Comparison of ENCODE assay signal across 8 cellular contexts in genomic region chr12:55720894-55721444, GRCh38.
A peak's percentile ranks its signal among the peaks of the same experiment; 100 is the strongest.
DNase-seq lines count a peak whose midpoint lies in the region; ATAC-seq and TF ChIP-seq lines count a peak whose summit lies in the region.

No MANE protein-coding gene starts in this region.

- peaks cover 49% of the 10 kb centered on the region for H3K4me1 Mint-ChIP-seq in activated naive CD4-positive, alpha-beta T cell treated with anti-CD3 and anti-CD28 coated beads, Interleukin-2, amount 10 ng/mL, durations not matched to agents 7 days and 5 days

- DNase-seq in DMS 273 (lab: John Stamatoyannopoulos, UW; ENCODE audit: unreplicated experiment), result peak; percentile 96
- DNase-seq in amygdala (lab: John Stamatoyannopoulos, UW), result peak in 47 of 56 donors; percentile 16 to 84 (median 56)
- DNase-seq in hepatic stellate cell (ENCODE audit: low spot score), result peak; percentile 84
- no peak for DNase-seq in activated CD4-positive, CD25-positive, alpha-beta regulatory T cell (lab: John Stamatoyannopoulos, UW)
- no peak for DNase-seq in activated naive CD4-positive, alpha-beta T cell treated with anti-CD3 and anti-CD28 coated beads, Interleukin-2, amount 10 ng/mL, durations not matched to agents 7 days and 5 days

- H3K27ac ChIP-seq in skin epidermis, result peak overlapping the region in 17 of 21 experiments; percentile 2 to 91 (median 37)

- H3K36me3 Mint-ChIP-seq in activated naive CD4-positive, alpha-beta T cell treated with anti-CD3 and anti-CD28 coated beads, Interleukin-2, amount 10 ng/mL, durations not matched to agents 7 days and 5 days, result peaks cover 25% of the 10 kb centered on the region

- peak overlapping the region in 1 of 7 experiments; percentile 1 for H3K4me3 ChIP-seq in skin epidermis

- no peak overlapping the region for H3K4me3 Mint-ChIP-seq in activated naive CD4-positive, alpha-beta T cell treated with anti-CD3 and anti-CD28 coated beads, Interleukin-2, amount 10 ng/mL, durations not matched to agents 7 days and 5 days

- CTCF ChIA-PET in activated naive CD4-positive, alpha-beta T cell treated with anti-CD3 and anti-CD28 coated beads, Interleukin-2, amount 10 ng/mL, durations not matched to agents 7 days and 5 days (lab: Charles Lee), result interaction anchor here (0.5 to 11.3 kb wide), 5 partner anchors 15 to 1864 kb away, joined by 3 to 166 read pairs (median 3); a partner anchor contains a TSS

- no peak overlapping the region for H3K27ac Mint-ChIP-seq in activated naive CD4-positive, alpha-beta T cell treated with anti-CD3 and anti-CD28 coated beads, Interleukin-2, amount 10 ng/mL, durations not matched to agents 7 days and 5 days

- no peaks in the 10 kb centered on the region for H3K9me3 Mint-ChIP-seq in activated naive CD4-positive, alpha-beta T cell treated with anti-CD3 and anti-CD28 coated beads, Interleukin-2, amount 10 ng/mL, durations not matched to agents 7 days and 5 days

- H3K27me3 Mint-ChIP-seq in activated naive CD4-positive, alpha-beta T cell treated with anti-CD3 and anti-CD28 coated beads, Interleukin-2, amount 10 ng/mL, durations not matched to agents 7 days and 5 days, result peaks cover 1% of the 10 kb centered on the region

- TF ChIP-seq CTCF in LNCAP (IDR thresholded peaks at IDR 0.05), result peak; percentile 52

- ATAC-seq in HG03097 (IDR thresholded peaks at IDR 0.05; ENCODE audit: low FRiP score, unreplicated experiment), result no peak

Comparison
In these comparisons a context has a peak if more than half of its experiments do, and no peak if none do; other contexts are left out.
1. DNase-seq: peak in DMS 273 (single experiment), amygdala (47 of 56) and hepatic stellate cell (single experiment); none in activated CD4-positive, CD25-positive, alpha-beta regulatory T cell (0 of 4) and activated naive CD4-positive, alpha-beta T cell treated with anti-CD3 and anti-CD28 coated beads, Interleukin-2, amount 10 ng/mL, durations not matched to agents 7 days and 5 days (single experiment).